ENCODE assay signal across 1 cellular context in the genomic region with DNA sequence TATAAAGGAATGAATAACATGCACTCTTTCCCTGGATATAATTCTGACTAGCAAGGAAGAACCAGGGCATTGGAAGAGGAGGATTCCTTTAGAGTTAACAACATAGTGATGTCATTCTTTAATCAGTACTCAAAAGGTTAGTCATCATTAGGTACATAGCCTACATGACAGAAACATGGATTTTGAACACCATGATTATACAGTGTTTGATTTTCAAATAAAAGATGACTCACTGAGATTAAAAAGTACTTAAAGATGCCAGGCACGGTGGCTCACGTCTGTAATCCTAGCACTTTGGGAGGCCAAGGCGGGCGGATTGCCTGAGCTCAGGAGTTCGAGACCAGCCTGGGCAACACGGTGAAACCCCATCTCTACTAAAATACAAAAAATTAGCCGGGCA.
TF ChIP-seq lines count a peak whose summit lies in the region.

No MANE protein-coding gene starts in this region.

TF ChIP-seq in HEK293, 187 proteins besides CTCF, POLR2A, EP300 and RAD21 (continues in another document):
- TF ChIP-seq PRDM10 (tag by site-specific recombination; IDR thresholded peaks at IDR 0.05) (peak; percentile 63), OVOL3 (tag by site-specific recombination; IDR thresholded peaks at IDR 0.05) (0 out of 2 replicates have a peak, but pooled peaks have one; percentile 33), ZSCAN23 (tag by site-specific recombination; IDR thresholded peaks at IDR 0.05) (0 out of 2 replicates have a peak, but pooled peaks have one; percentile 19), ZNF2 (tag by site-specific recombination; IDR thresholded peaks at IDR 0.05) (peak; percentile 72; the same call in 1 of the 2 replicates), ZNF501 (tag by site-specific recombination; IDR thresholded peaks at IDR 0.05) (peak; percentile 29; the same call in 1 of the 2 replicates), KLF10 (tag by site-specific recombination; IDR thresholded peaks at IDR 0.05) (peak; percentile 27; the same call in 1 of the 2 replicates), ZBTB21 (tag by site-specific recombination; IDR thresholded peaks at IDR 0.05) (peak; percentile 76; the same call in 1 of the 2 replicates), KLF16 (tag by site-specific recombination; IDR thresholded peaks at IDR 0.05) (peak; percentile 85), ZNF398 (tag by site-specific recombination; IDR thresholded peaks at IDR 0.05) (peak; percentile 59), ZNF366 (tag by site-specific recombination; conservative IDR thresholded peaks at IDR 0.05) (peak; percentile 86), ZBTB20 (tag by site-specific recombination; IDR thresholded peaks at IDR 0.05) (peak; percentile 61), ZNF335 (tag by site-specific recombination; conservative IDR thresholded peaks at IDR 0.05) (peak; percentile 46; the same call in 1 of the 2 replicates), ZFP69B (tag by site-specific recombination; IDR thresholded peaks at IDR 0.05) (peak; percentile 35; the same call in 1 of the 2 replicates), ZXDB (tag by site-specific recombination; IDR thresholded peaks at IDR 0.05) (peak; percentile 89), BCL11A (tag by site-specific recombination; IDR thresholded peaks at IDR 0.05; ENCODE audit: low read depth) (0 out of 2 replicates have a peak, but pooled peaks have one; percentile 39), TSHZ1 (tag by site-specific recombination; IDR thresholded peaks at IDR 0.05; ENCODE audit: borderline replicate concordance) (peak; percentile 89), GLIS1 (tag by site-specific recombination; IDR thresholded peaks at IDR 0.05) (0 out of 2 replicates have a peak, but pooled peaks have one; percentile 28), ZNF184 (tag by site-specific recombination; IDR thresholded peaks at IDR 0.05) (peak; percentile 74), ZNF391 (tag by site-specific recombination; IDR thresholded peaks at IDR 0.05; ENCODE audit: borderline replicate concordance, low read depth) (peak; percentile 83), KLF1 (tag by site-specific recombination; IDR thresholded peaks at IDR 0.05) (peak; percentile 26; the same call in 1 of the 2 replicates), KLF8 (tag by site-specific recombination; IDR thresholded peaks at IDR 0.05) (peak; percentile 69; the same call in 1 of the 2 replicates), ZNF280D (tag by site-specific recombination; IDR thresholded peaks at IDR 0.05) (peak; percentile 19; the same call in 1 of the 2 replicates), OSR2 (tag by site-specific recombination; IDR thresholded peaks at IDR 0.05) (peak; percentile 66; the same call in 1 of the 2 replicates), ZFP37 (tag by site-specific recombination; IDR thresholded peaks at IDR 0.05) (peak; percentile 83; the same call in 1 of the 2 replicates), ZNF394 (tag by site-specific recombination; IDR thresholded peaks at IDR 0.05; ENCODE audit: borderline replicate concordance) (peak; percentile 16; the same call in 1 of the 2 replicates), ZEB2 (tag by site-specific recombination; IDR thresholded peaks at IDR 0.05) (peak; percentile 85), ZNF513 (tag by site-specific recombination; IDR thresholded peaks at IDR 0.05) (peak; percentile 58), ZNF843 (tag by site-specific recombination; IDR thresholded peaks at IDR 0.05) (peak; percentile 95), HOXD13 (CRISPR knock-in tag; IDR thresholded peaks at IDR 0.05; ENCODE audit: borderline replicate concordance) (peak; percentile 55; the same call in 1 of the 2 replicates), GFI1B (tag by site-specific recombination; IDR thresholded peaks at IDR 0.05) (peak; percentile 86), KLF9 (tag by site-specific recombination; IDR thresholded peaks at IDR 0.05; ENCODE audit: low read depth) (peak; percentile 36; the same call in 1 of the 2 replicates)
- TF ChIP-seq, protein P1, sequence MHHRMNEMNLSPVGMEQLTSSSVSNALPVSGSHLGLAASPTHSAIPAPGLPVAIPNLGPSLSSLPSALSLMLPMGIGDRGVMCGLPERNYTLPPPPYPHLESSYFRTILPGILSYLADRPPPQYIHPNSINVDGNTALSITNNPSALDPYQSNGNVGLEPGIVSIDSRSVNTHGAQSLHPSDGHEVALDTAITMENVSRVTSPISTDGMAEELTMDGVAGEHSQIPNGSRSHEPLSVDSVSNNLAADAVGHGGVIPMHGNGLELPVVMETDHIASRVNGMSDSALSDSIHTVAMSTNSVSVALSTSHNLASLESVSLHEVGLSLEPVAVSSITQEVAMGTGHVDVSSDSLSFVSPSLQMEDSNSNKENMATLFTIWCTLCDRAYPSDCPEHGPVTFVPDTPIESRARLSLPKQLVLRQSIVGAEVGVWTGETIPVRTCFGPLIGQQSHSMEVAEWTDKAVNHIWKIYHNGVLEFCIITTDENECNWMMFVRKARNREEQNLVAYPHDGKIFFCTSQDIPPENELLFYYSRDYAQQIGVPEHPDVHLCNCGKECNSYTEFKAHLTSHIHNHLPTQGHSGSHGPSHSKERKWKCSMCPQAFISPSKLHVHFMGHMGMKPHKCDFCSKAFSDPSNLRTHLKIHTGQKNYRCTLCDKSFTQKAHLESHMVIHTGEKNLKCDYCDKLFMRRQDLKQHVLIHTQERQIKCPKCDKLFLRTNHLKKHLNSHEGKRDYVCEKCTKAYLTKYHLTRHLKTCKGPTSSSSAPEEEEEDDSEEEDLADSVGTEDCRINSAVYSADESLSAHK (tag by site-specific recombination; IDR thresholded peaks at IDR 0.05): peak; percentile 47; the same call in 1 of the 2 replicates
